ENCODE assay signal across 8 cellular contexts in the genomic region with DNA sequence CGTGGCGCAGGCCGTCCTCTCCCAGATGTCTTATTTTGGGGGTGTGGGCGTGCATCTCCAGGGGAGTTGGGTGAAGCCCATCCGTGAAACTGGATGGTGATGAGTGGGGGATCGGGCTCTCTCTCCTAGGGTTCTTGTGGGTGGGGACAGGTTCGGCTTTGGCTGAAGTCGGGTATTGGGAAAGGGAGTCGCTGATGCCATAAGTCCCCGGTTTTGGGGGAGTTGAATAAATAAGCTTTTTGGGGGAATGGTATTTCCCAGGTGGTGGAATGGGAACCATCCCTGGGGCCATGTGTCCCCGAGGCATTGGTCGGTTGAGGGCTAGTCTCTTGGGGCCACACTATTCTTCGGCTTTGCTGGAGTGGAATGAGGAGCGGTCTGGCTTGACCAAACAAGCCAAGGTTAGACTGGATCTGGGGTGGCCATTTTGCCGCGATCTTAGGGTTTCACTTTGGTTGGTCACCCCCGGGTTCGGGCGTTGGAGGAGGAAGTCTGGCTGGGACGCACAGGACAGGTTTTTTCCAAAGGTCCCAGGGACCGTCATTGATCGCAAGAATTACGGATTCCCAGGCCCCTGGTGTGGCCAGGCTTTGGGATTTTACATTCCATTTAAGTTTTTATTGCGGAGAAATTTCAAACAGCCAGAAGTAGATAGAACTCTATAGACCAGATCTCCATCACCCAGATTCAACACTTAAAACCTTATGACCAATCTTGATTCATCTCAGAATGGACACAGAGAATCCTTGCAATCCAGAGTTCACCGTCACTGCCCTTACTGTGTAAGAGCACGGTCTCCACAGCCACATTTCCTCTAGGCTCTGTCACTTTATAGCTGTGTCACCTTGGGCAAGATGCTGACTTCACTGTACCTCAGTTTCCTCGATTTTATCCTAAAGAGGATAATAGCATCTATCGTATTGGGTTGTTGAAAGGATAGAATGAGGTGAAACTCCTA. TPM values are rescaled to one million over a fixed set of nuclear protein-coding genes. Genes with fewer than 3 reads are reported as not detected.
A peak's percentile ranks its signal among the peaks of the same experiment; 100 is the strongest.
DNase-seq lines count a peak whose midpoint lies in the region; ATAC-seq and TF ChIP-seq lines count a peak whose summit lies in the region.

No MANE protein-coding gene starts in this region.

- TF ChIP-seq CTCF in CD4-positive, alpha-beta T cell (IDR thresholded peaks at IDR 0.05), result no peak
- no peak for TF ChIP-seq CTCF in HFFc6 (IDR thresholded peaks at IDR 0.05)
- no peak for TF ChIP-seq CTCF in hepatocyte (IDR thresholded peaks at IDR 0.05; ENCODE audit: poor library complexity)

- H4K20me1 ChIP-seq in hepatocyte (ENCODE audit: insufficient read depth, poor library complexity, severe bottlenecking), result no peaks in the 10 kb centered on the region

- H3K9me3 Mint-ChIP-seq in CD4-positive, alpha-beta T cell, result peaks cover 10% of the 10 kb centered on the region
- peaks cover 22% of the 10 kb centered on the region for H3K9me3 Mint-ChIP-seq in HFFc6
- peaks cover 10% of the 10 kb centered on the region for H3K9me3 Mint-ChIP-seq in activated T-helper 17 cell treated with anti-CD3 and anti-CD28 coated beads, Interleukin-2, amount 50 U/mL, for 72 hours

- POLR2A ChIA-PET in CD4-positive, alpha-beta T cell (lab: Charles Lee), result interaction anchor here (0.6 to 2.7 kb wide), 20 partner anchors 9 to 1764 kb away, joined by 3 to 52 read pairs (median 4); a partner anchor contains a TSS

- H3K27ac Mint-ChIP-seq in CD4-positive, alpha-beta T cell, result peak overlapping the region; percentile 98
- peak overlapping the region; percentile 99 for H3K27ac Mint-ChIP-seq in HFFc6
- peak overlapping the region; percentile 98 for H3K27ac Mint-ChIP-seq in activated T-helper 17 cell treated with anti-CD3 and anti-CD28 coated beads, Interleukin-2, amount 50 U/mL, for 72 hours

- no peak overlapping the region for H3K27ac ChIP-seq in CD4-positive, alpha-beta T cell (ENCODE audit: low read depth, low read length)
- H3K27ac ChIP-seq in hepatocyte (peak overlapping the region; percentile 99), skin epidermis (peak overlapping the region; percentile 60 to 99 (median 96))

- H3K4me1 ChIP-seq in hepatocyte (ENCODE audit: insufficient read depth), result peaks cover 8% of the 10 kb centered on the region

- peak overlapping the region; percentile 75 for H3K4me2 ChIP-seq in hepatocyte

- peaks cover 15% of the 10 kb centered on the region for H3K27me3 ChIP-seq in CD4-positive, alpha-beta T cell (ENCODE audit: control insufficient read depth, insufficient read depth, low read length)
- no peaks in the 10 kb centered on the region for H3K27me3 ChIP-seq in hepatocyte

- H3K4me3 Mint-ChIP-seq in CD4-positive, alpha-beta T cell, result peak overlapping the region; percentile 96
- peak overlapping the region; percentile 97 for H3K4me3 Mint-ChIP-seq in HFFc6
- peak overlapping the region; percentile 97 for H3K4me3 Mint-ChIP-seq in activated T-helper 17 cell treated with anti-CD3 and anti-CD28 coated beads, Interleukin-2, amount 50 U/mL, for 72 hours

- no peaks in the 10 kb centered on the region for H3K9me2 ChIP-seq in hepatocyte (replicated peaks; ENCODE audit: insufficient read depth)

- H3K79me2 ChIP-seq in hepatocyte, result peaks cover 51% of the 10 kb centered on the region

- peaks cover 62% of the 10 kb centered on the region for H3K36me3 Mint-ChIP-seq in CD4-positive, alpha-beta T cell (ENCODE audit: low read depth)
- peaks cover 56% of the 10 kb centered on the region for H3K36me3 Mint-ChIP-seq in HFFc6 (ENCODE audit: low read depth)
- H3K36me3 Mint-ChIP-seq in activated T-helper 17 cell treated with anti-CD3 and anti-CD28 coated beads, Interleukin-2, amount 50 U/mL, for 72 hours (ENCODE audit: low read depth), result peaks cover 15% of the 10 kb centered on the region

- peak overlapping the region; percentile 81 for H3K4me3 ChIP-seq in hepatocyte
- peak overlapping the region; percentile 57 to 96 (median 84) for H3K4me3 ChIP-seq in skin epidermis

- no peak for DNase-seq in CD4-positive, alpha-beta T cell
- DNase-seq in HFFc6 (peak; percentile 2), hepatocyte (ENCODE audit: low spot score) (peak; percentile 26), AML-193 (lab: John Stamatoyannopoulos, UW) (no peak)

- intact Hi-C loops in CD4-positive, alpha-beta T cell (cut with DNase I, micrococcal nuclease), result loop anchor here (1.0 to 10.0 kb wide), 14 partner anchors 152 to 1766 kb away; a partner anchor contains a TSS

- H2AFZ ChIP-seq in hepatocyte, result peak overlapping the region; percentile 94

- H3K9me3 ChIP-seq in CD4-positive, alpha-beta T cell (ENCODE audit: control insufficient read depth, low read length), result peaks cover 19% of the 10 kb centered on the region
- H3K9me3 ChIP-seq in hepatocyte (ENCODE audit: low read depth), result no peaks in the 10 kb centered on the region

- peaks cover 14% of the 10 kb centered on the region for H3K27me3 Mint-ChIP-seq in CD4-positive, alpha-beta T cell
- H3K27me3 Mint-ChIP-seq in HFFc6 (ENCODE audit: insufficient read depth), result no peaks in the 10 kb centered on the region; the same call in 1 of the 2 replicates
- peaks cover 20% of the 10 kb centered on the region for H3K27me3 Mint-ChIP-seq in activated T-helper 17 cell treated with anti-CD3 and anti-CD28 coated beads, Interleukin-2, amount 50 U/mL, for 72 hours

- CTCF ChIA-PET in CD4-positive, alpha-beta T cell (lab: Charles Lee), result interaction anchor here (0.7 to 1.6 kb wide), 2 partner anchors 149 to 607 kb away, joined by 3 to 9 read pairs; a partner anchor contains a TSS

- no peaks in the 10 kb centered on the region for H3K36me3 ChIP-seq in hepatocyte (replicated peaks; ENCODE audit: insufficient read depth, low read depth)

- whole genome bisulfite sequencing in hepatocyte (ENCODE audit: low lambda C conversion rate, missing lambda C conversion rate), result 23% methylated on average over 24 of the region's 28 CpGs

- peaks cover 49% of the 10 kb centered on the region for H3K4me1 Mint-ChIP-seq in CD4-positive, alpha-beta T cell (ENCODE audit: low read depth)
- H3K4me1 Mint-ChIP-seq in HFFc6 (ENCODE audit: low read depth), result peaks cover 28% of the 10 kb centered on the region
- peaks cover 6% of the 10 kb centered on the region for H3K4me1 Mint-ChIP-seq in activated T-helper 17 cell treated with anti-CD3 and anti-CD28 coated beads, Interleukin-2, amount 50 U/mL, for 72 hours

- no peak for ATAC-seq in CD4-positive, alpha-beta T cell (ENCODE audit: poor library complexity)
- ATAC-seq in activated T-helper 17 cell treated with anti-CD3 and anti-CD28 coated beads, Interleukin-2, amount 50 U/mL, for 72 hours (replicated peaks), result no peak
- ATAC-seq in GM18498 (IDR thresholded peaks at IDR 0.05; ENCODE audit: unreplicated experiment), result no peak
- no peak for ATAC-seq in GM21825 (IDR thresholded peaks at IDR 0.05; ENCODE audit: unreplicated experiment)

RNA-seq across cellular contexts. Expression of a gene that starts 0.7 kb away (rescaled TPM):
- total RNA-seq in CD4-positive, alpha-beta T cell, result 1 to 10 TPM; 3.3 to 4.1 TPM
- 10 to 100 TPM in 4 of 6 experiments, 1 to 10 TPM in 2; 8.9 to 11.4 (median 10.2) TPM for total RNA-seq in HFFc6 (2021; fragmentation: NEBNext Ultra II Directional; extraction: Animal tissue kit (Norgen Biotek cat#: 25700))
- 1 to 10 TPM; 6.4 to 8.4 TPM for total RNA-seq in activated T-helper 17 cell treated with anti-CD3 and anti-CD28 coated beads, Interleukin-2, amount 50 U/mL, for 72 hours
- total RNA-seq in hepatocyte, result 16.7 and 22.4 TPM in 2 replicates
- polyA plus RNA-seq in hepatocyte, result 10.8 and 10.9 TPM in 2 replicates

Comparison
In these comparisons a context has a peak if more than half of its experiments do, and no peak if none do; other contexts are left out.
1. DNase-seq: peak in HFFc6 (single experiment) and hepatocyte (single experiment); none in CD4-positive, alpha-beta T cell (0 of 10) and AML-193 (0 of 2).
2. Peak in every context shown above with its lines, with median percentiles within 50 percentile points of each other: H3K27ac Mint-ChIP-seq and H3K4me3 Mint-ChIP-seq.